In the genomic region with DNA sequence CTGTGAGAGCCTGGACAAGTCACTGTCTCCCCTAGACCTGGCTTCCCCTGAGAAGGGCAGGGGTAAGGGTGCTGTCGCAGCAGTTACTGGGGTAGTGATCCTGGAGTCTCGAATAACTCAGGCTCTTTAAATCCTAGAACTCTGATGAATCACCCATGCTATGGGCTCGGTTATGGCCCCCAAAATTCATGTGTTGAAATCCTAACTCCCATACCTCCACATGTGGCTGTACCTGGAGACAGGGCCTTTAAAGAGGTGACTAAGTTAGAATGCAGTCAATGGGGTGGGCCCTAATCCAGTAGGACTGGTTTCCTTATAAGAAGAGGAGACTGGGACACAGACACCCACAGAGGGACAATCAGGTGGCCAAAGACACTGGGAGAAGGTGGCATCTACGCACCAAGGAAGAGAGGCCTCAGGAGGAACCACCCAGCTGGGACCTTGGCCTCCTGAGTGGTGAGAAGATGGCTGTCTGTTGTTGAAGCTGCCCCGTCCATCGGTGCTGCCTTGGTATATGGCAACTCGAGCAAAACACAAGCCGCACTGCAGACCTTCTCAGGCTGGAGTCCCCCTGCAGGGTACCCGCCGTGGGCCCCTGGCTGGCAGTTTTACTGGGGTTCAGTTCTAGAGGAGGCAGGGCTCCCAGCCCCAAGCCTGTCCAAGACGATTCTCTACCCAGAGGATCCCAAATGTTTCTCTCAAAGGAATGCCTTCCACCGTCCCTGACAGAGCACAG, we compare ENCODE assay signal across 1 cellular context.
TF ChIP-seq lines count a peak whose summit lies in the region.

No MANE protein-coding gene starts in this region.

TF ChIP-seq in H1, 55 proteins besides CTCF, POLR2A, EP300 and RAD21:
- no peak for TF ChIP-seq RFX5 (IDR thresholded peaks at IDR 0.05; ENCODE audit: borderline replicate concordance, low read depth, low read length)
- TF ChIP-seq POLR2AphosphoS5 (IDR thresholded peaks at IDR 0.05; ENCODE audit: low read depth, low read length), result no peak
- TF ChIP-seq CEBPB (IDR thresholded peaks at IDR 0.05; ENCODE audit: low read depth, low read length), result no peak
- TF ChIP-seq, protein P1, sequence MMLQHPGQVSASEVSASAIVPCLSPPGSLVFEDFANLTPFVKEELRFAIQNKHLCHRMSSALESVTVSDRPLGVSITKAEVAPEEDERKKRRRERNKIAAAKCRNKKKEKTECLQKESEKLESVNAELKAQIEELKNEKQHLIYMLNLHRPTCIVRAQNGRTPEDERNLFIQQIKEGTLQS (IDR thresholded peaks at IDR 0.05; ENCODE audit: insufficient read depth, low read depth, low read length), result no peak
- TF ChIP-seq CBX8 (IDR thresholded peaks at IDR 0.05; ENCODE audit: borderline replicate concordance, low read depth, low read length), result no peak
- no peak for TF ChIP-seq CHD2 (IDR thresholded peaks at IDR 0.05; ENCODE audit: low read length)
